In the genomic region with DNA sequence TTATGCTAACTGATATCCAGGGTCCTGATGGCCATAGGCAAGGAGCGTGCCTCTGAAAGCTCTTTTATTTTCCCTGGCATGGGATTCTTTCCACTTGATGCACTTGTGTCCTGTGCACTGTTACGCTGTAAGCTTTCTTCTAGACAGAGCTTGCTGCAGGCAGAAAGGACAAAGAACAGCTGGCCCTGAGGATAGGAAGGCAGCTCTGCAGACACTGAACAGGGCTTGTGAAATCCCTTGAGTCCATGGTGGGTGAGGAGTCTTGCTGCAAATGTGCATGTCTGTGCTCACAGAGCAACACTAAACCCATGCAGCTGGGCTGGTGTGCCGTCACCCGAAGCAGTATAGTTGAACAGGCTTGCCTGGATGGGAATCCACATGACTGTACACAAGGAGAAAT, we compare ENCODE assay signal across 17 cellular contexts.
DNase-seq lines count a peak whose midpoint lies in the region; ATAC-seq and TF ChIP-seq lines count a peak whose summit lies in the region.
"Had no signal": no experiment of that assay in that cellular context is flagged by ENCODE, and none has a peak within 500 bp of the region (broad histone marks: within the 10 kb centered on the region; RNA-seq: fewer than 3 reads in every experiment).

No MANE protein-coding gene starts in this region.

- CTCF ChIA-PET in CD8-positive, alpha-beta T cell (lab: Charles Lee) = no interaction called here

- POLR2A ChIA-PET in CD8-positive, alpha-beta T cell (lab: Charles Lee) = interaction anchor here (1.6 kb wide), 1 partner anchor 44 kb away, joined by 3 read pairs; no protein-coding TSS in a partner anchor

- no peak for ATAC-seq in activated naive CD8-positive, alpha-beta T cell treated with anti-CD3 and anti-CD28 coated beads, Interleukin-2, amount 50 U/mL, for 24 hours
- no peak for ATAC-seq in CD8-positive, alpha-beta T cell
- no peak for ATAC-seq in HG02763 (IDR thresholded peaks at IDR 0.05; ENCODE audit: unreplicated experiment)
- ATAC-seq: left colon, T-helper 17 cell had no signal

- H3K27ac Mint-ChIP-seq in activated naive CD8-positive, alpha-beta T cell treated with anti-CD3 and anti-CD28 coated beads, Interleukin-2, amount 50 U/mL, for 24 hours = peak overlapping the region; percentile 47
- H3K27ac Mint-ChIP-seq in CD8-positive, alpha-beta T cell = no peak overlapping the region
- H3K27ac Mint-ChIP-seq: T-helper 17 cell, WTC11 had no signal

- H2AFZ ChIP-seq in Karpas-422 (ENCODE audit: low read length) = no peak overlapping the region

- H3K9me3 ChIP-seq in Karpas-422 (ENCODE audit: low read length) = no peaks in the 10 kb centered on the region
- no peaks in the 10 kb centered on the region for H3K9me3 ChIP-seq in CD8-positive, alpha-beta T cell (ENCODE audit: low read length)
- H3K9me3 ChIP-seq: vagina had no signal

- H3K4me1 ChIP-seq in Karpas-422 (ENCODE audit: low read length) = peaks cover 87% of the 10 kb centered on the region
- peaks cover 31% of the 10 kb centered on the region for H3K4me1 ChIP-seq in CD8-positive, alpha-beta T cell (ENCODE audit: insufficient read depth, low read length)
- H3K4me1 ChIP-seq: vagina had no signal

- peak overlapping the region; percentile 63 for H3K9ac ChIP-seq in Karpas-422 (ENCODE audit: low read length)

- peak overlapping the region; percentile 79 for H3K27ac ChIP-seq in Karpas-422 (ENCODE audit: low read length)
- H3K27ac ChIP-seq in CD8-positive, alpha-beta T cell (ENCODE audit: low read depth, low read length) = no peak overlapping the region
- H3K27ac ChIP-seq: vagina had no signal

- no peak for TF ChIP-seq CTCF in CD8-positive, alpha-beta T cell (IDR thresholded peaks at IDR 0.05)

- 0 out of 2 replicates have a peak, but pooled peaks cover 4% of the 10 kb centered on the region for H3K27me3 ChIP-seq in Karpas-422 (ENCODE audit: low read length)
- H3K27me3 ChIP-seq in CD8-positive, alpha-beta T cell (ENCODE audit: insufficient read depth, low read length) = no peaks in the 10 kb centered on the region
- H3K27me3 ChIP-seq: vagina had no signal

- peak overlapping the region; percentile 75 for H3K4me2 ChIP-seq in Karpas-422 (ENCODE audit: low read depth, low read length, poor library complexity, severe bottlenecking)

- H3K4me3 ChIP-seq in Karpas-422 (ENCODE audit: low read length) = peak overlapping the region; percentile 34
- H3K4me3 ChIP-seq in CD8-positive, alpha-beta T cell (ENCODE audit: low read depth, low read length) = no peak overlapping the region
- H3K4me3 ChIP-seq: vagina had no signal

- intact Hi-C loops in CD8-positive, alpha-beta T cell (cut with DNase I, micrococcal nuclease) = no loop called here

- H3K9me2 ChIP-seq in Karpas-422 (replicated peaks; ENCODE audit: insufficient read depth, low read length) = no peaks in the 10 kb centered on the region

- no peaks in the 10 kb centered on the region for H3K79me2 ChIP-seq in Karpas-422 (ENCODE audit: low read length)

- H3K36me3 ChIP-seq in Karpas-422 (ENCODE audit: insufficient read depth, low read length) = no peaks in the 10 kb centered on the region
- H3K36me3 ChIP-seq in CD8-positive, alpha-beta T cell (ENCODE audit: insufficient read depth, low read length) = no peaks in the 10 kb centered on the region
- H3K36me3 ChIP-seq: vagina had no signal

- no peaks in the 10 kb centered on the region for H3K27me3 Mint-ChIP-seq in activated naive CD8-positive, alpha-beta T cell treated with anti-CD3 and anti-CD28 coated beads, Interleukin-2, amount 50 U/mL, for 24 hours
- no peaks in the 10 kb centered on the region for H3K27me3 Mint-ChIP-seq in CD8-positive, alpha-beta T cell (ENCODE audit: low read depth)
- H3K27me3 Mint-ChIP-seq: T-helper 17 cell had no signal

- H3K4me3 Mint-ChIP-seq in activated naive CD8-positive, alpha-beta T cell treated with anti-CD3 and anti-CD28 coated beads, Interleukin-2, amount 50 U/mL, for 24 hours = peak overlapping the region; percentile 34
- H3K4me3 Mint-ChIP-seq in CD8-positive, alpha-beta T cell = no peak overlapping the region
- H3K4me3 Mint-ChIP-seq: T-helper 17 cell, WTC11 had no signal

- H3K9me3 Mint-ChIP-seq in activated naive CD8-positive, alpha-beta T cell treated with anti-CD3 and anti-CD28 coated beads, Interleukin-2, amount 50 U/mL, for 24 hours = peaks cover 10% of the 10 kb centered on the region
- H3K9me3 Mint-ChIP-seq in CD8-positive, alpha-beta T cell = no peaks in the 10 kb centered on the region

- no peaks in the 10 kb centered on the region for H4K20me1 ChIP-seq in Karpas-422 (ENCODE audit: insufficient read depth, low read depth, low read length)

- peaks cover 65% of the 10 kb centered on the region for H3K36me3 Mint-ChIP-seq in activated naive CD8-positive, alpha-beta T cell treated with anti-CD3 and anti-CD28 coated beads, Interleukin-2, amount 50 U/mL, for 24 hours (ENCODE audit: low read depth)
- no peaks in the 10 kb centered on the region for H3K36me3 Mint-ChIP-seq in CD8-positive, alpha-beta T cell
- H3K36me3 Mint-ChIP-seq: WTC11 had no signal

- DNase-seq in DMS79 treated with DMSO at 0.1 percent for 48 hours (lab: John Stamatoyannopoulos, UW) (peak; percentile 89), Karpas-422 (peak; percentile 92), myocyte (ENCODE audit: low read depth) (peak; percentile 41)
- DNase-seq in activated naive CD8-positive, alpha-beta T cell treated with anti-CD3 and anti-CD28 coated beads, Interleukin-2, amount 50 U/mL, for 24 hours = no peak
- no peak for DNase-seq in CD8-positive, alpha-beta T cell
- DNase-seq in activated CD8-positive, alpha-beta memory T cell treated with anti-CD3 and anti-CD28 coated beads, Interleukin-2, amount 50 U/mL, for 48 hours = no peak
- DNase-seq: activated gamma-delta T cell treated with Interleukin-2 at 50 U/mL for 16 hours, COR-L47, left colon, MV-4-11, NCI-H1930, NCI-H524, SIG-M5, T-helper 17 cell had no signal

- peaks cover 89% of the 10 kb centered on the region for H3K4me1 Mint-ChIP-seq in activated naive CD8-positive, alpha-beta T cell treated with anti-CD3 and anti-CD28 coated beads, Interleukin-2, amount 50 U/mL, for 24 hours
- peaks cover 46% of the 10 kb centered on the region for H3K4me1 Mint-ChIP-seq in CD8-positive, alpha-beta T cell (ENCODE audit: low read depth)

Comparison
In these comparisons a context has a peak if more than half of its experiments do, and no peak if none do; other contexts are left out.
1. DNase-seq: peak in DMS79 treated with DMSO at 0.1 percent for 48 hours (single experiment), Karpas-422 (single experiment) and myocyte (single experiment); none in activated naive CD8-positive, alpha-beta T cell treated with anti-CD3 and anti-CD28 coated beads, Interleukin-2, amount 50 U/mL, for 24 hours (single experiment), CD8-positive, alpha-beta T cell (0 of 7) and activated CD8-positive, alpha-beta memory T cell treated with anti-CD3 and anti-CD28 coated beads, Interleukin-2, amount 50 U/mL, for 48 hours (single experiment).